In genomic region chr3:40452876-40453730, GRCh38 we compare ENCODE assay signal across 1 cellular context.
A peak's percentile ranks its signal among the peaks of the same experiment; 100 is the strongest.
TF ChIP-seq lines count a peak whose summit lies in the region.

No MANE protein-coding gene starts in this region.

TF ChIP-seq in HepG2, 621 proteins besides CTCF, POLR2A, EP300 and RAD21 (continued from another document and continues in another):
- TF ChIP-seq, protein P1, sequence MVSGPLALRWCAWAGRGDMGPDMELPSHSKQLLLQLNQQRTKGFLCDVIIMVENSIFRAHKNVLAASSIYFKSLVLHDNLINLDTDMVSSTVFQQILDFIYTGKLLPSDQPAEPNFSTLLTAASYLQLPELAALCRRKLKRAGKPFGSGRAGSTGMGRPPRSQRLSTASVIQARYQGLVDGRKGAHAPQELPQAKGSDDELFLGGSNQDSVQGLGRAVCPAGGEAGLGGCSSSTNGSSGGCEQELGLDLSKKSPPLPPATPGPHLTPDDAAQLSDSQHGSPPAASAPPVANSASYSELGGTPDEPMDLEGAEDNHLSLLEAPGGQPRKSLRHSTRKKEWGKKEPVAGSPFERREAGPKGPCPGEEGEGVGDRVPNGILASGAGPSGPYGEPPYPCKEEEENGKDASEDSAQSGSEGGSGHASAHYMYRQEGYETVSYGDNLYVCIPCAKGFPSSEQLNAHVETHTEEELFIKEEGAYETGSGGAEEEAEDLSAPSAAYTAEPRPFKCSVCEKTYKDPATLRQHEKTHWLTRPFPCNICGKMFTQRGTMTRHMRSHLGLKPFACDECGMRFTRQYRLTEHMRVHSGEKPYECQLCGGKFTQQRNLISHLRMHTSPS (CRISPR knock-in tag; IDR thresholded peaks at IDR 0.05; ENCODE audit: low read depth) = no peak
- no peak for TF ChIP-seq FOXP1 (IDR thresholded peaks at IDR 0.05)
- no peak for TF ChIP-seq FOXP1 (CRISPR knock-in tag; IDR thresholded peaks at IDR 0.05)
- peak; percentile 79; the same call in 1 of the 2 replicates for TF ChIP-seq HDAC1 (CRISPR knock-in tag; IDR thresholded peaks at IDR 0.05)
- TF ChIP-seq GPN1 (CRISPR knock-in tag; IDR thresholded peaks at IDR 0.05; ENCODE audit: borderline replicate concordance) = no peak
- no peak for TF ChIP-seq LCORL (IDR thresholded peaks at IDR 0.05)
- TF ChIP-seq LCORL (CRISPR knock-in tag; IDR thresholded peaks at IDR 0.05) = peak; percentile 68
- TF ChIP-seq RXRB (CRISPR knock-in tag; IDR thresholded peaks at IDR 0.05; ENCODE audit: borderline replicate concordance) = 0 out of 2 replicates have a peak, but pooled peaks have one; percentile 52
- peak; percentile 41; the same call in 1 of the 2 replicates for TF ChIP-seq HIVEP1 (CRISPR knock-in tag; IDR thresholded peaks at IDR 0.05)
- peak; percentile 37; the same call in 1 of the 2 replicates for TF ChIP-seq ZNF224 (CRISPR knock-in tag; IDR thresholded peaks at IDR 0.05)
- TF ChIP-seq, protein P2, sequence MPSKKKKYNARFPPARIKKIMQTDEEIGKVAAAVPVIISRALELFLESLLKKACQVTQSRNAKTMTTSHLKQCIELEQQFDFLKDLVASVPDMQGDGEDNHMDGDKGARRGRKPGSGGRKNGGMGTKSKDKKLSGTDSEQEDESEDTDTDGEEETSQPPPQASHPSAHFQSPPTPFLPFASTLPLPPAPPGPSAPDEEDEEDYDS (CRISPR knock-in tag; IDR thresholded peaks at IDR 0.05) = peak; percentile 98
- TF ChIP-seq HNF1B (CRISPR knock-in tag; IDR thresholded peaks at IDR 0.05) = peak; percentile 84
- TF ChIP-seq CSRNP2 (CRISPR knock-in tag; conservative IDR thresholded peaks at IDR 0.05; ENCODE audit: low read depth) = no peak
- TF ChIP-seq JUND (CRISPR knock-in tag; IDR thresholded peaks at IDR 0.05) = peak; percentile 83; the same call in 1 of the 2 replicates
- TF ChIP-seq HMGXB4 (CRISPR knock-in tag; IDR thresholded peaks at IDR 0.05; ENCODE audit: borderline replicate concordance in 1 of 2, low read depth in 1 of 2) = peak in 1 of 2 experiments; percentile 52; a peak in 2 of 4 replicates
- TF ChIP-seq ZGPAT (CRISPR knock-in tag; IDR thresholded peaks at IDR 0.05) = peak; percentile 70
- 0 out of 2 replicates have a peak, but pooled peaks have one; percentile 55 for TF ChIP-seq ZBTB3 (CRISPR knock-in tag; IDR thresholded peaks at IDR 0.05; ENCODE audit: borderline replicate concordance, low read depth)
- TF ChIP-seq, protein P3, sequence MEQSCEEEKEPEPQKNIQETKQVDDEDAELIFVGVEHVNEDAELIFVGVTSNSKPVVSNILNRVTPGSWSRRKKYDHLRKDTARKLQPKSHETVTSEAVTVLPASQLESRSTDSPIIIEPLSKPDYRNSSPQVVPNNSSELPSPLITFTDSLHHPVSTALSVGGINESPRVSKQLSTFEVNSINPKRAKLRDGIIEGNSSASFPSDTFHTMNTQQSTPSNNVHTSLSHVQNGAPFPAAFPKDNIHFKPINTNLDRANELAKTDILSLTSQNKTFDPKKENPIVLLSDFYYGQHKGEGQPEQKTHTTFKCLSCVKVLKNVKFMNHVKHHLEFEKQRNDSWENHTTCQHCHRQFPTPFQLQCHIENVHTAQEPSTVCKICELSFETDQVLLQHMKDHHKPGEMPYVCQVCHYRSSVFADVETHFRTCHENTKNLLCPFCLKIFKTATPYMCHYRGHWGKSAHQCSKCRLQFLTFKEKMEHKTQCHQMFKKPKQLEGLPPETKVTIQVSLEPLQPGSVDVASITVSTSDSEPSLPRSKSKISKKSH (CRISPR knock-in tag; IDR thresholded peaks at IDR 0.05; ENCODE audit: borderline replicate concordance) = peak; percentile 95
- TF ChIP-seq ZNF792 (CRISPR knock-in tag; IDR thresholded peaks at IDR 0.05) = peak; percentile 56; the same call in 1 of the 2 replicates
- TF ChIP-seq CEBPG (CRISPR knock-in tag; IDR thresholded peaks at IDR 0.05) = 0 out of 2 replicates have a peak, but pooled peaks have one; percentile 26
- TF ChIP-seq NCOR1 (IDR thresholded peaks at IDR 0.05; ENCODE audit: borderline replicate concordance, low read length) = no peak; the same call in 1 of the 2 replicates
- peak; percentile 42; the same call in 1 of the 2 replicates for TF ChIP-seq TSC22D2 (CRISPR knock-in tag; IDR thresholded peaks at IDR 0.05; ENCODE audit: borderline replicate concordance)
- TF ChIP-seq SRSF4 (IDR thresholded peaks at IDR 0.05; ENCODE audit: low read depth, low read length, poor library complexity, severe bottlenecking) = no peak
- TF ChIP-seq, protein P4, sequence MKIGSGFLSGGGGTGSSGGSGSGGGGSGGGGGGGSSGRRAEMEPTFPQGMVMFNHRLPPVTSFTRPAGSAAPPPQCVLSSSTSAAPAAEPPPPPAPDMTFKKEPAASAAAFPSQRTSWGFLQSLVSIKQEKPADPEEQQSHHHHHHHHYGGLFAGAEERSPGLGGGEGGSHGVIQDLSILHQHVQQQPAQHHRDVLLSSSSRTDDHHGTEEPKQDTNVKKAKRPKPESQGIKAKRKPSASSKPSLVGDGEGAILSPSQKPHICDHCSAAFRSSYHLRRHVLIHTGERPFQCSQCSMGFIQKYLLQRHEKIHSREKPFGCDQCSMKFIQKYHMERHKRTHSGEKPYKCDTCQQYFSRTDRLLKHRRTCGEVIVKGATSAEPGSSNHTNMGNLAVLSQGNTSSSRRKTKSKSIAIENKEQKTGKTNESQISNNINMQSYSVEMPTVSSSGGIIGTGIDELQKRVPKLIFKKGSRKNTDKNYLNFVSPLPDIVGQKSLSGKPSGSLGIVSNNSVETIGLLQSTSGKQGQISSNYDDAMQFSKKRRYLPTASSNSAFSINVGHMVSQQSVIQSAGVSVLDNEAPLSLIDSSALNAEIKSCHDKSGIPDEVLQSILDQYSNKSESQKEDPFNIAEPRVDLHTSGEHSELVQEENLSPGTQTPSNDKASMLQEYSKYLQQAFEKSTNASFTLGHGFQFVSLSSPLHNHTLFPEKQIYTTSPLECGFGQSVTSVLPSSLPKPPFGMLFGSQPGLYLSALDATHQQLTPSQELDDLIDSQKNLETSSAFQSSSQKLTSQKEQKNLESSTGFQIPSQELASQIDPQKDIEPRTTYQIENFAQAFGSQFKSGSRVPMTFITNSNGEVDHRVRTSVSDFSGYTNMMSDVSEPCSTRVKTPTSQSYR (CRISPR knock-in tag; IDR thresholded peaks at IDR 0.05; ENCODE audit: borderline replicate concordance) = 0 out of 2 replicates have a peak, but pooled peaks have one; percentile 14
- TF ChIP-seq PRDM15 (CRISPR knock-in tag; IDR thresholded peaks at IDR 0.05) = no peak
- no peak for TF ChIP-seq FIP1L1 (IDR thresholded peaks at IDR 0.05; ENCODE audit: borderline replicate concordance, insufficient read depth, low read depth, low read length)
- peak; percentile 32; the same call in 1 of the 2 replicates for TF ChIP-seq GATAD2A (CRISPR knock-in tag; IDR thresholded peaks at IDR 0.05)
- TF ChIP-seq, protein P5, sequence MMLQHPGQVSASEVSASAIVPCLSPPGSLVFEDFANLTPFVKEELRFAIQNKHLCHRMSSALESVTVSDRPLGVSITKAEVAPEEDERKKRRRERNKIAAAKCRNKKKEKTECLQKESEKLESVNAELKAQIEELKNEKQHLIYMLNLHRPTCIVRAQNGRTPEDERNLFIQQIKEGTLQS (CRISPR knock-in tag; IDR thresholded peaks at IDR 0.05) = peak; percentile 83
- 0 out of 2 replicates have a peak, but pooled peaks have one; percentile 19 for TF ChIP-seq ZFP1 (CRISPR knock-in tag; IDR thresholded peaks at IDR 0.05)
- no peak; the same call in 1 of the 2 replicates for TF ChIP-seq MYNN (CRISPR knock-in tag; IDR thresholded peaks at IDR 0.05; ENCODE audit: low read depth)
- no peak for TF ChIP-seq HES4 (CRISPR knock-in tag; IDR thresholded peaks at IDR 0.05; ENCODE audit: borderline replicate concordance)
- TF ChIP-seq GFI1 (CRISPR knock-in tag; IDR thresholded peaks at IDR 0.05; ENCODE audit: borderline replicate concordance) = peak; percentile 43
